14 cellular contexts compared by ENCODE assay signal in the genomic region with DNA sequence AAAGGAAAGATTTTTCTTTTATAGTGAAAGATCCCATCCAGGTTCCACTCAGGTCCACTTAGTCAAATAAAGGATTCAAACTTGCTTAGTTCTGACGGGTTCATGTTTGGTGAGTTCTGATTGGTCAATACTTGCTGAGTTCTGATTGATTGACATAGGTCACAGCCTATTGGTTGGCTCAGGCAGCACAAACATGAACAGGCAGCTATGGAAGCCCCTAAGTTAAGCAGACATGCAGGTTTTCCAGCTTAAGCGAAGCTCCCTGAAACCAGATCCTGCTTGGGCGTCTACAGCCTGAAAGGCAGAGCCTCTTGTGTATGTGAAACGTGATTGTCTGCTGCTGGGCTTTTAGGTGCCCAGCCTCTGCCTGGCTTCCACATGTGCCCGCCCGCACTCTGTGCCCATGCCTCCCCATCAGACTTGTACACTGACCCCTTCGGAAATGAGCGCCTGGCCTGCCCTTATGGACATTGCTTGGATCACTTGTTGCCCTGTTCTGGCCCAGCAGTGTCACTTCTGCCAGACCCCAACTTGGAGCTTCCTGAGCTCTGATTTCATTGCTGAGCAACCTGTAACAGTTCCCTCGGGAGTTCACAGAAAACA. TPM values are rescaled to one million over a fixed set of nuclear protein-coding genes. Genes with fewer than 3 reads are reported as not detected.
DNase-seq lines count a peak whose midpoint lies in the region; ATAC-seq and TF ChIP-seq lines count a peak whose summit lies in the region.
"Had no signal": no experiment of that assay in that cellular context is flagged by ENCODE, and none has a peak within 500 bp of the region (broad histone marks: within the 10 kb centered on the region; RNA-seq: fewer than 3 reads in every experiment).

No MANE protein-coding gene starts in this region.

- DNase-seq in NCI-H82 (lab: John Stamatoyannopoulos, UW) (peak; percentile 38), NCI-H82 treated with DMSO at 0.1 percent for 48 hours (lab: John Stamatoyannopoulos, UW; ENCODE audit: unreplicated experiment) (no peak), RWPE1 (ENCODE audit: low spot score) (peak; percentile 28), fibroblast of peridontal ligament (ENCODE audit: extremely low read depth) (peak; percentile 38), skeletal muscle cell (ENCODE audit: low read depth) (peak; percentile 7), NCI-H1092 (lab: John Stamatoyannopoulos, UW) (no peak), left lobe of liver (ENCODE audit: low spot score) (no peak), left cardiac atrium (no peak)
- DNase-seq: activated CD4-positive, alpha-beta T cell treated with anti-CD3 and anti-CD28 coated beads for 1 hour; activated effector memory CD4-positive, alpha-beta T cell treated with anti-CD3 and anti-CD28 coated beads, Interleukin-2, amount 50 U/mL, for 16 hours; AML-193; NCI-H146; SHP77 had no signal

- POLR2A ChIA-PET in RWPE1 (lab: Yijun Ruan, JAX; ENCODE audit: low non-redundant PET), result no interaction called here

- ATAC-seq in left lobe of liver (no peak), left cardiac atrium (no peak)
- ATAC-seq: naive thymus-derived CD8-positive, alpha-beta T cell had no signal

- no peak overlapping the region for H3K27ac ChIP-seq in RWPE1

- no peak overlapping the region for H3K4me3 ChIP-seq in skeletal muscle cell (ENCODE audit: low read depth, low read length)

- intact Hi-C loops in left cardiac atrium (cut with DNase I), result no loop called here

- TF ChIP-seq CTCF in RWPE1 (conservative IDR thresholded peaks at IDR 0.05; ENCODE audit: low read depth), result no peak

- CTCF ChIA-PET in RWPE1 (lab: Yijun Ruan, JAX), result no interaction called here

RNA-seq across cellular contexts. Expression of a gene that starts 45.4 kb away (rescaled TPM):
- total RNA-seq in left lobe of liver, result 129 TPM
- total RNA-seq in left cardiac atrium, result 10 to 100 TPM; 82.9 to 84.1 TPM

Comparison
In these comparisons a context has a peak if more than half of its experiments do, and no peak if none do; other contexts are left out.
1. DNase-seq: peak in NCI-H82 (single experiment), RWPE1 (single experiment), fibroblast of peridontal ligament (single experiment) and skeletal muscle cell (single experiment); none in NCI-H82 treated with DMSO at 0.1 percent for 48 hours (single experiment), NCI-H1092 (single experiment), left lobe of liver (single experiment) and left cardiac atrium (single experiment).